ENCODE assay signal across 8 cellular contexts in the genomic region with DNA sequence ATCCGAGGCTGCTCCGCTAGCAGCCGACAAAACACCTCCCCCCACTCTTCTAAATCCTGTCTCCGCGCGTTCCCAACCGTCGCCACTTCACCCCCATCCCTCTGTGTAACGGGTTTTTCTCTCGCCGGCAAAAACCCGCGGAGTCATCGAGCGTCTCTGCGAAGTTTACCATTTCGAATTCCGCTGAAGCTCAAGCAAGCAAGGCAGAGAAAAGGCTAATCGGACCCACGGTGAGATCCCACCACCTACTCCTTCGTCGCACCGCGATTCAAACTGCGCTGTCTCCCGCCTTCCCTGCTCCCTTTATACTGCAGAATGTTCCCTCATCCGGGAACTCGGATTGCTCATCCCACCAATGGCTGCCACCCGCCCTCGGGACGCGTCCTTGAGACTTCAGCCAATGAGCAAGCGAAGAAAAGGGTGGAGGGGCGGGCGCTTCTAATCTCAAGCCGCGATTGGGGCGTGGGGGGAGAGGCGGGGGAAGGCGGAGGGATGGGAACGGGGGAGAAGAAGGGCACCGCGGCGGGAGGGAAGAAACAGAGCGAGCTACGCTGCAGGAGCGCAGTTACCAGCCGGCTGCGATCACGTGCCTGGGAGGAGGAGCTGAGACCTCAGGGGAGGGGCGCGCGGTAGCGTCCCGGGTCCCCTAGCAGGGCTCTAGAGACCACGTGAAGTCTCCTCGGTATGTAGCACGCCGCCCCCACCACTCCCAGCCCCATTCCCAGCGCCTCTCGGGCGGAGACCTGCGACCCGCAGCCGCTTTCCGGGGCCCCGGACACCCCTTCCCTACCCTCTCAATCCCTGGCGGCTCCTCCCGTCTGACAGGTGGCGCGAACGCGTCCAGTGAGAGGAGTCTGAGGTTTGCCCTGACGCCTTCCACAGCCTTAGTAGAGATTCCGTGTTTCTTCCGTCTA. TPM values are rescaled to one million over a fixed set of nuclear protein-coding genes. Genes with fewer than 3 reads are reported as not detected.
DNase-seq lines count a peak whose midpoint lies in the region; ATAC-seq, FAIRE-seq and TF ChIP-seq lines count a peak whose summit lies in the region.

H2AZ1 (minus strand) TSS at position 277 of the 914 bp plus-strand sequence; CDS start at position 172, 105 bp downstream.

- no peaks in the 10 kb centered on the region for H3K9me2 ChIP-seq in SU-DHL-6 (replicated peaks; ENCODE audit: insufficient read depth, low read length)

- intact Hi-C loops in Right ventricle myocardium superior (cut with DNase I) (loop anchor here (5.0 kb wide), 1 partner anchor 388 kb away; the partner anchor contains the start of gene TRMT10A), pancreas (cut with DNase I) (loop anchor here in 1 of 3 donors (10.0 kb wide), 1 partner anchor 135 kb away; the partner anchor contains the start of gene DAPP1), tibial artery (cut with DNase I; ENCODE audit: low total_unique reads) (loop anchor here (5.0 kb wide), 2 partner anchors 58 to 388 kb away; partner anchors contain the start of genes LAMTOR3 and TRMT10A)

- H3K36me3 Mint-ChIP-seq in activated naive CD8-positive, alpha-beta T cell treated with anti-CD3 and anti-CD28 coated beads, Interleukin-2, amount 50 U/mL, for 24 hours (ENCODE audit: low read depth): peaks cover 4% of the 10 kb centered on the region

- H3K4me3 ChIP-seq in GM12875 (ENCODE audit: low read depth, low read length): peak within 1 kb of the TSS; percentile 89
- H3K4me3 ChIP-seq in SU-DHL-6 (ENCODE audit: insufficient read depth, low read length, poor library complexity, severe bottlenecking): peak within 1 kb of the TSS; percentile 80
- H3K4me3 ChIP-seq in pancreas: peak within 1 kb of the TSS; percentile 65 to 88 (median 84)
- peak within 1 kb of the TSS; percentile 74 to 90 for H3K4me3 ChIP-seq in tibial artery

- H3K4me1 Mint-ChIP-seq in activated naive CD8-positive, alpha-beta T cell treated with anti-CD3 and anti-CD28 coated beads, Interleukin-2, amount 50 U/mL, for 24 hours: peaks cover 26% of the 10 kb centered on the region

- TF ChIP-seq CTCF in GM12875 (IDR thresholded peaks at IDR 0.05; ENCODE audit: borderline replicate concordance, insufficient read depth, low read depth, low read length): no peak
- TF ChIP-seq CTCF in SU-DHL-6 (IDR thresholded peaks at IDR 0.05; ENCODE audit: insufficient read depth, low read length, poor library complexity, severe bottlenecking): no peak
- TF ChIP-seq CTCF in pancreas (IDR thresholded peaks at IDR 0.05): no peak
- no peak for TF ChIP-seq CTCF in tibial artery (IDR thresholded peaks at IDR 0.05)

- H3K4me1 ChIP-seq in pancreas (peaks cover 4 to 22% (median 19%) of the 10 kb centered on the region in 3 donors), tibial artery (peaks cover 0 to 36% (median 14%) of the 10 kb centered on the region in 4 donors)

- peaks cover 28% of the 10 kb centered on the region for H3F3A ChIP-seq in SU-DHL-6 (ENCODE audit: insufficient read depth)

- H3K36me3 ChIP-seq in SU-DHL-6 (ENCODE audit: low read length) (peaks cover 12% of the 10 kb centered on the region), pancreas (no peaks in the 10 kb centered on the region), tibial artery (no peaks in the 10 kb centered on the region)

- H3K27ac Mint-ChIP-seq in activated naive CD8-positive, alpha-beta T cell treated with anti-CD3 and anti-CD28 coated beads, Interleukin-2, amount 50 U/mL, for 24 hours: no peak within 1 kb of the TSS

- H3K9me3 ChIP-seq in SU-DHL-6 (ENCODE audit: insufficient read depth, low read length) (no peaks in the 10 kb centered on the region), pancreas (no peaks in the 10 kb centered on the region), tibial artery (no peaks in the 10 kb centered on the region)

- no peaks in the 10 kb centered on the region for H4K20me1 ChIP-seq in SU-DHL-6 (ENCODE audit: low read depth, low read length)

- H3K79me2 ChIP-seq in SU-DHL-6 (ENCODE audit: insufficient read depth, low read length): peaks cover 25% of the 10 kb centered on the region

- FAIRE-seq in pancreas (lab: Jason Lieb, UNC): peak; percentile 76

- ATAC-seq in HG02763 (IDR thresholded peaks at IDR 0.05; ENCODE audit: unreplicated experiment) (peak; percentile 59), Right ventricle myocardium superior (ENCODE audit: poor library complexity) (peak; percentile 91), pancreas (peak; percentile 84 to 91 (median 86))
- ATAC-seq in activated naive CD8-positive, alpha-beta T cell treated with anti-CD3 and anti-CD28 coated beads, Interleukin-2, amount 50 U/mL, for 24 hours: peak; percentile 81

- H3K9me3 Mint-ChIP-seq in activated naive CD8-positive, alpha-beta T cell treated with anti-CD3 and anti-CD28 coated beads, Interleukin-2, amount 50 U/mL, for 24 hours: no peaks in the 10 kb centered on the region

- no peaks in the 10 kb centered on the region for H3K27me3 ChIP-seq in SU-DHL-6 (ENCODE audit: low read length)
- no peaks in the 10 kb centered on the region for H3K27me3 ChIP-seq in pancreas
- H3K27me3 ChIP-seq in tibial artery: no peaks in the 10 kb centered on the region

- H3K27ac ChIP-seq in SU-DHL-6 (ENCODE audit: low read depth, low read length) (peak within 1 kb of the TSS; percentile 92), pancreas (peak within 1 kb of the TSS; percentile 73 to 95 (median 88)), tibial artery (peak within 1 kb of the TSS; percentile 96 to 97)

- peak within 1 kb of the TSS; percentile 79 for H2AFZ ChIP-seq in SU-DHL-6 (ENCODE audit: low read depth, low read length, severe bottlenecking)

- H3K9ac ChIP-seq in SU-DHL-6 (ENCODE audit: low read length): peak within 1 kb of the TSS; percentile 91

- H3K4me3 Mint-ChIP-seq in activated naive CD8-positive, alpha-beta T cell treated with anti-CD3 and anti-CD28 coated beads, Interleukin-2, amount 50 U/mL, for 24 hours: no peak within 1 kb of the TSS

- 1% methylated on average over 64 to 76 of the region's 76 CpGs for WGBS in pancreas, 2 donors

- DNase-seq in NCI-H1417 (lab: John Stamatoyannopoulos, UW) (peak; percentile 95 to 100 (median 97)), Right ventricle myocardium superior (peak; percentile 99), pancreas (peak; percentile 94 to 99 (median 98)), tibial artery (peak; percentile 99 to 100)
- peak; percentile 96 for DNase-seq in activated naive CD8-positive, alpha-beta T cell treated with anti-CD3 and anti-CD28 coated beads, Interleukin-2, amount 50 U/mL, for 24 hours

- peak within 1 kb of the TSS; percentile 90 for H3K4me2 ChIP-seq in SU-DHL-6 (ENCODE audit: low read depth, low read length, poor library complexity, severe bottlenecking)

- H3K27me3 Mint-ChIP-seq in activated naive CD8-positive, alpha-beta T cell treated with anti-CD3 and anti-CD28 coated beads, Interleukin-2, amount 50 U/mL, for 24 hours: no peaks in the 10 kb centered on the region

RNA-seq across cellular contexts. Expression of gene H2AZ1, which starts in this region (rescaled TPM):
- total RNA-seq in Right ventricle myocardium superior: 80.4 TPM
- 10 to 100 TPM; 25.1 to 68.3 (median 43.7) TPM for total RNA-seq in pancreas
- 10 to 100 TPM; 33.8 to 91.5 TPM for polyA plus RNA-seq in pancreas

Comparison
In these comparisons a context has a peak if more than half of its experiments do, and no peak if none do; other contexts are left out.
1. Peak in every context shown above with its lines: DNase-seq, ATAC-seq, H3K4me3 ChIP-seq and H3K27ac ChIP-seq.